Comparison of ENCODE assay signal across 9 cellular contexts in the genomic region with DNA sequence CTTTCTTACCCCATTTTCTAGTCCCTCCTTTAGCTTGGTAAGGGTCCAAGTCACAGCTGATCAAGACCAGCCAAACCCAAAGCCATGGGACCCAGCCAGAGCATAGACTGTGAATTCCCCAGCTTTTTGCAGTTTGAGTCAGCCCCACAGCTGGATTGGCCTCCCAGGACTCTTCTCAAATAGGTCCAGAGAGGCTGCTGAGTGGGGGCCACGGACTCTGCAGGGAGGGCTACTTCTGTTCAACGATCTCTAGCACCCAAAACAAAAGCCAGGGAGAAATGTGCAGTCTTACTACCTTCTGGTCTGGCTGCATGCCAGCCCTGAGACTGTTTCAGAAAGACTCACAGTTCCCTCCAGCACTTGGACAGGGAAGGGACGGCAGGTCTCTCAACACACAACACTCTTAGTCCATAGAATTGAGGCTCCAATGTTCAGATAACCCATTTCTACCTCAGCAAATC. TPM values are rescaled to one million over a fixed set of nuclear protein-coding genes. Genes with fewer than 3 reads are reported as not detected.
DNase-seq lines count a peak whose midpoint lies in the region; ATAC-seq and TF ChIP-seq lines count a peak whose summit lies in the region.
"Had no signal": no experiment of that assay in that cellular context is flagged by ENCODE, and none has a peak within 500 bp of the region (broad histone marks: within the 10 kb centered on the region; RNA-seq: fewer than 3 reads in every experiment).

No MANE protein-coding gene starts in this region.

- H4K5ac ChIP-seq in IMR-90 (ENCODE audit: low read depth, low read length) = peak overlapping the region; percentile 38

- dilution Hi-C loops in IMR-90 (cut with HindIII; ENCODE audit: low sequenced_read_pairs, unreplicated experiment) = no loop called here

- H2BK5ac ChIP-seq in IMR-90 (ENCODE audit: low read depth, low read length, poor library complexity, severe bottlenecking) = peak overlapping the region; percentile 76

- H3K4ac ChIP-seq in IMR-90 (ENCODE audit: low read depth, low read length) = peak overlapping the region; percentile 92

- peak overlapping the region; percentile 71 for H2AK9ac ChIP-seq in IMR-90 (replicated peaks; ENCODE audit: low read depth, low read length, poor library complexity)

- peaks cover 17% of the 10 kb centered on the region for H3K9me1 ChIP-seq in IMR-90 (ENCODE audit: insufficient read depth, low read length)

- peak overlapping the region; percentile 79 for H2BK120ac ChIP-seq in IMR-90 (ENCODE audit: low read depth, low read length)

- peak overlapping the region in 1 of 2 experiments; percentile 73; a peak in 3 of 4 replicates for H4K8ac ChIP-seq in IMR-90 (ENCODE audit: low read depth in 2 of 2, low read length in 2 of 2)

- no CpG with 5 or more reads among the region's 3 CpGs for WGBS in IMR-90 (ENCODE audit: extremely low coverage in 2 of 2, insufficient read length in 1 of 2), 2 experiments

- peak overlapping the region; percentile 65 for H3K18ac ChIP-seq in IMR-90 (ENCODE audit: low read depth, low read length)

- H3K9me3 ChIP-seq in IMR-90 (ENCODE audit: control insufficient read depth, insufficient read depth, low read length) = no peaks in the 10 kb centered on the region
- no peaks in the 10 kb centered on the region for H3K9me3 ChIP-seq in neutrophil
- H3K9me3 ChIP-seq: SJSA1 had no signal

- H3K4me2 ChIP-seq in IMR-90 (ENCODE audit: low read depth, low read length) = peak overlapping the region; percentile 89

- peak overlapping the region; percentile 89 for H2BK20ac ChIP-seq in IMR-90 (ENCODE audit: low read depth, low read length)

- H2BK15ac ChIP-seq in IMR-90 (ENCODE audit: low read depth, low read length) = peak overlapping the region; percentile 25; the same call in 2 of the 3 replicates

- H3K23ac ChIP-seq in IMR-90 (ENCODE audit: low read depth, low read length) = peak overlapping the region; percentile 35

- H4K20me1 ChIP-seq in IMR-90 (ENCODE audit: insufficient read depth, low read length) = no peaks in the 10 kb centered on the region; the same call in 1 of the 2 replicates

- H3K27me3 ChIP-seq in IMR-90 (ENCODE audit: control insufficient read depth, insufficient read depth, low read length) (peaks cover 23% of the 10 kb centered on the region), neutrophil (peaks cover 34% of the 10 kb centered on the region)

- H3K14ac ChIP-seq in IMR-90 (replicated peaks; ENCODE audit: low read depth, low read length) = peak overlapping the region; percentile 83

- no peaks in the 10 kb centered on the region for H3K36me3 ChIP-seq in IMR-90 (ENCODE audit: control insufficient read depth, insufficient read depth, low read length)
- peaks cover 16% of the 10 kb centered on the region for H3K36me3 ChIP-seq in neutrophil
- H3K36me3 ChIP-seq: SJSA1 had no signal

- peak overlapping the region; percentile 89 for H4K91ac ChIP-seq in IMR-90 (ENCODE audit: insufficient read depth, low read depth, low read length)

- TF ChIP-seq CTCF in IMR-90 (conservative IDR thresholded peaks at IDR 0.05; ENCODE audit: low read depth, low read length) (no peak), neutrophil (IDR thresholded peaks at IDR 0.05) (no peak)

- H3K4me1 ChIP-seq in IMR-90 (ENCODE audit: control insufficient read depth, insufficient read depth, low read length) = peaks cover 16% of the 10 kb centered on the region
- H3K4me1 ChIP-seq in neutrophil (ENCODE audit: control insufficient read depth in 1 of 2, insufficient read depth in 1 of 2, low read depth in 1 of 2, low read length in 1 of 2) = peaks cover 61 to 62% of the 10 kb centered on the region in 2 experiments

- CTCF ChIA-PET in IMR-90 (lab: Yijun Ruan, JAX) = no interaction called here

- H3K27ac ChIP-seq in IMR-90 (ENCODE audit: insufficient read depth, low read length) (peak overlapping the region; percentile 62; the same call in 1 of the 2 replicates), neutrophil (peak overlapping the region; percentile 93)
- H3K27ac ChIP-seq: SJSA1 had no signal

- TF ChIP-seq RAD21 in IMR-90 (IDR thresholded peaks at IDR 0.05; ENCODE audit: low read length) = no peak

- H3K4me3 ChIP-seq in IMR-90 (ENCODE audit: insufficient read depth, low read depth, low read length) (no peak overlapping the region), neutrophil (ENCODE audit: low read depth in 1 of 2, low read length in 1 of 2) (peak overlapping the region; percentile 90 to 92)

- peak; percentile 76 for DNase-seq in EH (ENCODE audit: low read depth)
- peak; percentile 76 for DNase-seq in IMR-90
- peak; percentile 84 for DNase-seq in astrocyte of the hippocampus (ENCODE audit: low read depth, low spot score)
- DNase-seq in NK-92 (lab: John Stamatoyannopoulos, UW; ENCODE audit: unreplicated experiment) = no peak
- no peak for DNase-seq in SW480 (ENCODE audit: low spot score)

- H3K9ac ChIP-seq in IMR-90 (ENCODE audit: low read depth, low read length) = peak overlapping the region; percentile 42; the same call in 1 of the 2 replicates

- peaks cover 18 to 47% of the 10 kb centered on the region in 2 experiments for H3K79me1 ChIP-seq in IMR-90 (ENCODE audit: low read depth in 1 of 2, low read length in 2 of 2)

- peak overlapping the region; percentile 40; the same call in 1 of the 2 replicates for H3K56ac ChIP-seq in IMR-90 (ENCODE audit: extremely low read depth, insufficient read depth, low read length)

- POLR2A ChIA-PET in IMR-90 (lab: Charles Lee; ENCODE audit: unreplicated experiment) = no interaction called here

- no peak overlapping the region for H2AFZ ChIP-seq in IMR-90 (replicated peaks; ENCODE audit: low read length, poor library complexity)

- no peak for TF ChIP-seq POLR2A in IMR-90 (IDR thresholded peaks at IDR 0.05; ENCODE audit: low read depth, low read length)

- intact Hi-C loops in IMR-90 (cut with micrococcal nuclease) = loop anchor here (5.0 kb wide), 2 partner anchors 44 to 51 kb away; no protein-coding TSS in a partner anchor

- in situ Hi-C loops in IMR-90 (cut with MboI; ENCODE audit: low sequenced_read_pairs) = no loop called here

- peak overlapping the region; percentile 76 for H2AK5ac ChIP-seq in IMR-90 (ENCODE audit: low read depth, low read length)

- ATAC-seq in IMR-90 (ENCODE audit: low read depth) (peak; percentile 36), HG02798 (IDR thresholded peaks at IDR 0.05; ENCODE audit: poor library complexity, unreplicated experiment) (no peak), HG02870 (IDR thresholded peaks at IDR 0.05; ENCODE audit: unreplicated experiment) (no peak)

- BruUV-seq in IMR-90 (replicated peaks; lab: Mats Ljungman, UMichigan) = no TSS peak

TF ChIP-seq in IMR-90, 13 proteins besides CTCF, POLR2A, EP300 and RAD21:
- peak; percentile 3; the same call in 1 of the 2 replicates for TF ChIP-seq FOS (IDR thresholded peaks at IDR 0.05; ENCODE audit: low read depth, low read length)
- no peak for TF ChIP-seq CEBPB (IDR thresholded peaks at IDR 0.05; ENCODE audit: low read depth, low read length)
- TF ChIP-seq RFX5 (IDR thresholded peaks at IDR 0.05; ENCODE audit: low read depth, low read length) = no peak
- 0 out of 2 replicates have a peak, but pooled peaks have one; percentile 6 for TF ChIP-seq MAZ (IDR thresholded peaks at IDR 0.05; ENCODE audit: borderline replicate concordance, low read depth, low read length)

RNA-seq across cellular contexts. Expression of a gene that starts 1.6 kb away (rescaled TPM):
- total RNA-seq in IMR-90 (2012; rRNA removed) = 3.9 and 5.4 TPM in 2 replicates
- 8.5 and 10.8 TPM in 2 replicates for polyA plus RNA-seq in IMR-90 (2012; rRNA removed)
- polyA plus RNA-seq in IMR-90 (2012; cell fraction: cytosol; rRNA removed) = 6.0 and 8.5 TPM in 2 replicates
- 6.6 and 12.7 TPM in 2 replicates for polyA plus RNA-seq in IMR-90 (2012; cell fraction: nucleus; rRNA removed; ENCODE audit: low replicate concordance)

Comparison
In these comparisons a context has a peak if more than half of its experiments do, and no peak if none do; other contexts are left out.
1. DNase-seq: peak in EH (single experiment), IMR-90 (single experiment) and astrocyte of the hippocampus (single experiment); none in NK-92 (single experiment) and SW480 (single experiment).